8 cellular contexts compared by ENCODE assay signal in genomic region chr5:107542831-107543231, GRCh38.
DNase-seq lines count a peak whose midpoint lies in the region; ATAC-seq, FAIRE-seq and TF ChIP-seq lines count a peak whose summit lies in the region.

No MANE protein-coding gene starts in this region.

- CTCF ChIA-PET in activated CD8-positive, alpha-beta T cell treated with anti-CD3 and anti-CD28 coated beads for 36 hours (lab: Charles Lee), result no interaction called here

- intact Hi-C loops in activated CD8-positive, alpha-beta T cell treated with anti-CD3 and anti-CD28 coated beads for 36 hours (cut with micrococcal nuclease), result no loop called here

- POLR2A ChIA-PET in activated CD8-positive, alpha-beta T cell treated with anti-CD3 and anti-CD28 coated beads for 36 hours (lab: Charles Lee), result no interaction called here

- H3K27me3 Mint-ChIP-seq in activated CD8-positive, alpha-beta T cell treated with anti-CD3 and anti-CD28 coated beads for 36 hours, result peaks cover 3% of the 10 kb centered on the region

- peaks cover 5% of the 10 kb centered on the region for H3K4me1 Mint-ChIP-seq in activated CD8-positive, alpha-beta T cell treated with anti-CD3 and anti-CD28 coated beads for 36 hours (ENCODE audit: low read depth)

- no peak for TF ChIP-seq CTCF in activated CD8-positive, alpha-beta T cell treated with anti-CD3 and anti-CD28 coated beads for 36 hours (IDR thresholded peaks at IDR 0.05)

- H3K27ac Mint-ChIP-seq in activated CD8-positive, alpha-beta T cell treated with anti-CD3 and anti-CD28 coated beads for 36 hours, result no peak overlapping the region

- no peaks in the 10 kb centered on the region for H3K36me3 Mint-ChIP-seq in activated CD8-positive, alpha-beta T cell treated with anti-CD3 and anti-CD28 coated beads for 36 hours (ENCODE audit: low read depth)

- no peak for ATAC-seq in GM21786 (IDR thresholded peaks at IDR 0.05; ENCODE audit: unreplicated experiment)
- no peak for ATAC-seq in HG02973 (IDR thresholded peaks at IDR 0.05; ENCODE audit: unreplicated experiment)
- ATAC-seq in activated CD8-positive, alpha-beta T cell treated with anti-CD3 and anti-CD28 coated beads for 36 hours, result no peak
- ATAC-seq in GM21423 (IDR thresholded peaks at IDR 0.05; ENCODE audit: unreplicated experiment), result no peak

- no peaks in the 10 kb centered on the region for H3K9me3 Mint-ChIP-seq in activated CD8-positive, alpha-beta T cell treated with anti-CD3 and anti-CD28 coated beads for 36 hours

- no peak overlapping the region for H3K4me3 Mint-ChIP-seq in activated CD8-positive, alpha-beta T cell treated with anti-CD3 and anti-CD28 coated beads for 36 hours

- no peak for FAIRE-seq in HTR-8/SVneo (lab: Jason Lieb, UNC)

- DNase-seq in HTR-8/SVneo (ENCODE audit: insufficient read length, low spot score) (peak; percentile 29), astrocyte of the hippocampus (ENCODE audit: low read depth, low spot score) (peak; percentile 51), iris pigment epithelial cell (ENCODE audit: low read depth) (peak; percentile 91), stromal cell of bone marrow (ENCODE audit: low read depth) (peak; percentile 45)
- no peak for DNase-seq in activated CD8-positive, alpha-beta T cell treated with anti-CD3 and anti-CD28 coated beads for 36 hours
